In the genomic region with DNA sequence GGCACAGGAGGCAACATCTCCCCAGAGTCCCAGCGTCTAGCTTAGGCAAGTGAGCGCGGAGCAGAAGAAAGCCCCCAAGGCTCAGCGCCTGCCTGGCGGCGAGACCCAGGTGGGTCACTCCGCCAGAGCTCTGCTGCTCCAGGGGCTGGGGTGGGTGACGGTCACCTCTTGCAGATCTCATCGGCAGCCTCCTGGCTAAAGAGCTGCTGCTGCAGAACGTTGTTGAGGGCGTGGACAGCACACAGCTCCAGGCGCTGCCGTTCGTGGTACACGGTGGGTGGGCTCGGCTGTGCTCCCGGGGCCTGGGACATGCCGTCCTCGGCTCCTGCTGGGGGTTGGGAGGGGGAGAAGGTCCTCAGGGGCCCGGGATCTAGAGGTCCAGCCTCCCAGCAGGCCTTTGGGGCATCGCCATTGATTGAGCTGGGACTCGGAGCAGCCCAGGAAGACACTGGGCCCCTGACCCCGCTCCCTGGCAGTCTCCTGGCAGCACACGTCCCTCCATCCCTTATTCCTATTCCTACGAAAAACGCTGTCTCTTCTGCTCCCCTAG, we compare ENCODE assay signal across 8 cellular contexts. TPM values are rescaled to one million over a fixed set of nuclear protein-coding genes. Genes with fewer than 3 reads are reported as not detected.
DNase-seq lines count a peak whose midpoint lies in the region; ATAC-seq, FAIRE-seq and TF ChIP-seq lines count a peak whose summit lies in the region.

No MANE protein-coding gene starts in this region.

- FAIRE-seq in GM12878 (lab: Jason Lieb, UNC) = no peak

- in situ Hi-C loops in GM12878 (cut with MboI) = no loop called here
- in situ Hi-C loops in transverse colon (cut with MboI; ENCODE audit: low pct_ligation_motif_present in 1 of 4, low pct_unique_long_range_greater_than_20kb in 1 of 4, low sequenced_read_pairs in 3 of 4) = no loop called here

- H3K4me3 ChIP-seq in GM12878 = peak overlapping the region; percentile 74; the same call in 1 of the 2 replicates
- peak overlapping the region; percentile 65 to 76 (median 72) for H3K4me3 ChIP-seq in right lobe of liver
- H3K4me3 ChIP-seq in transverse colon = peak overlapping the region; percentile 62 to 92 (median 78)

- TF ChIP-seq EP300 in GM12878 (IDR thresholded peaks at IDR 0.05; ENCODE audit: borderline replicate concordance in 1 of 2, control insufficient read depth in 1 of 2, low read depth in 2 of 2, low read length in 2 of 2) (no peak), transverse colon (IDR thresholded peaks at IDR 0.05; ENCODE audit: low read depth) (no peak)

- H3K36me3 ChIP-seq in GM12878 (ENCODE audit: control insufficient read depth in 2 of 2, insufficient read depth in 2 of 2, low read length in 1 of 2) (no peaks in the 10 kb centered on the region), right lobe of liver (no peaks in the 10 kb centered on the region), transverse colon (no peaks in the 10 kb centered on the region)

- H3K4me2 ChIP-seq in GM12878 (ENCODE audit: control insufficient read depth, insufficient read depth) = peak overlapping the region; percentile 99

- peak overlapping the region; percentile 95 for H3K27ac Mint-ChIP-seq in activated CD4-positive, alpha-beta T cell treated with anti-CD3 and anti-CD28 coated beads, Interleukin-2, amount 10 ng/mL, durations not matched to agents 24 days and 14 days

- SMC1A ChIA-PET in GM12878 (lab: Charles Lee; ENCODE audit: uncharacterized antibody, unreplicated experiment) = no interaction called here

- no peak for TF ChIP-seq CTCF in GM12878 (IDR thresholded peaks at IDR 0.05 in 2 of 3, conservative IDR thresholded peaks at IDR 0.05 in 1 of 3; ENCODE audit: control insufficient read depth in 2 of 3, extremely low read depth in 1 of 3, insufficient read depth in 1 of 3, low read depth in 3 of 3, low read length in 3 of 3)
- no peak for TF ChIP-seq CTCF in right lobe of liver (IDR thresholded peaks at IDR 0.05)
- TF ChIP-seq CTCF in transverse colon (IDR thresholded peaks at IDR 0.05) = no peak

- intact Hi-C loops in activated CD4-positive, alpha-beta T cell treated with anti-CD3 and anti-CD28 coated beads, Interleukin-2, amount 10 ng/mL, durations not matched to agents 24 days and 14 days (cut with micrococcal nuclease) = loop anchor here (10.0 kb wide), 1 partner anchor 75 kb away; the partner anchor contains the start of gene MYBPC2
- intact Hi-C loops in GM12878 (cut with micrococcal nuclease; ENCODE audit: unreplicated experiment) = no loop called here
- intact Hi-C loops in right lobe of liver (cut with DNase I) = no loop called here
- intact Hi-C loops in transverse colon (cut with DNase I; ENCODE audit: low total_unique reads) = no loop called here

- peaks cover 21% of the 10 kb centered on the region for H3K4me1 Mint-ChIP-seq in activated CD4-positive, alpha-beta T cell treated with anti-CD3 and anti-CD28 coated beads, Interleukin-2, amount 10 ng/mL, durations not matched to agents 24 days and 14 days

- peak overlapping the region; percentile 80 for H3K9ac ChIP-seq in GM12878 (ENCODE audit: control insufficient read depth, insufficient read depth, low read length)

- peak overlapping the region; percentile 97 for H3K4me3 Mint-ChIP-seq in activated CD4-positive, alpha-beta T cell treated with anti-CD3 and anti-CD28 coated beads, Interleukin-2, amount 10 ng/mL, durations not matched to agents 24 days and 14 days

- peaks cover 4% of the 10 kb centered on the region for H3K27me3 Mint-ChIP-seq in activated CD4-positive, alpha-beta T cell treated with anti-CD3 and anti-CD28 coated beads, Interleukin-2, amount 10 ng/mL, durations not matched to agents 24 days and 14 days

- no peak overlapping the region for H3K27ac ChIP-seq in GM12878 (ENCODE audit: control insufficient read depth, insufficient read depth)
- H3K27ac ChIP-seq in right lobe of liver = no peak overlapping the region
- H3K27ac ChIP-seq in transverse colon = peak overlapping the region; percentile 75 to 84 (median 82)

- peak; percentile 63 for DNase-seq in activated CD4-positive, alpha-beta T cell treated with anti-CD3 and anti-CD28 coated beads, Interleukin-2, amount 10 ng/mL, durations not matched to agents 24 days and 14 days
- no peak for DNase-seq in activated CD4-positive, alpha-beta T cell treated with anti-CD3 and anti-CD28 coated beads, Interleukin-2, amount 50 U/mL, for 48 hours
- DNase-seq in GM12878 (ENCODE audit: low read depth, low spot score) (no peak), right lobe of liver (peak in 1 of 3 donors; percentile 60), transverse colon (no peak), NCI-H2029 (lab: John Stamatoyannopoulos, UW) (no peak), NCI-H526 (lab: John Stamatoyannopoulos, UW) (no peak)
- no peak for DNase-seq in stimulated activated CD4-positive, alpha-beta T cell treated with anti-CD3 and anti-CD28 coated beads, Interleukin-4, amount 100 ng/mL, for 4 hours

- RAD21 ChIA-PET in GM12878 (lab: Charles Lee; ENCODE audit: unreplicated experiment) = no interaction called here

- 85% methylated on average over 18 of the region's 26 CpGs for WGBS in GM12878 (ENCODE audit: insufficient coverage, insufficient replicate concordance, low lambda C conversion rate, missing lambda C conversion rate)
- WGBS in right lobe of liver (ENCODE audit: insufficient coverage, low coverage, low lambda C conversion rate, missing lambda C conversion rate) = 50% methylated on average over 4 of the region's 26 CpGs
- WGBS in transverse colon (ENCODE audit: low coverage in 1 of 2), 2 donors = 75% methylated on average over 12 of the region's 26 CpGs; no CpG with 5 or more reads in 1 of the 2 donors

- no peak for TF ChIP-seq RAD21 in GM12878 (IDR thresholded peaks at IDR 0.05; ENCODE audit: insufficient read depth, low read depth, low read length)

- H3K79me2 ChIP-seq in GM12878 (ENCODE audit: control insufficient read depth, insufficient read depth, low read length) = no peaks in the 10 kb centered on the region

- H4K20me1 ChIP-seq in GM12878 (ENCODE audit: control insufficient read depth, insufficient read depth) = no peaks in the 10 kb centered on the region

- H3K4me1 ChIP-seq in GM12878 (ENCODE audit: control insufficient read depth, insufficient read depth, low read length) = peaks cover 3% of the 10 kb centered on the region; the same call in 1 of the 2 replicates
- H3K4me1 ChIP-seq in right lobe of liver = peaks cover 0 to 17% (median 4%) of the 10 kb centered on the region in 4 donors
- peaks cover 7 to 14% (median 9%) of the 10 kb centered on the region in 4 donors for H3K4me1 ChIP-seq in transverse colon

- H3K9me3 Mint-ChIP-seq in activated CD4-positive, alpha-beta T cell treated with anti-CD3 and anti-CD28 coated beads, Interleukin-2, amount 10 ng/mL, durations not matched to agents 24 days and 14 days = no peaks in the 10 kb centered on the region

- POLR2A ChIA-PET in GM12878 (lab: Charles Lee) = interaction anchor here (0.6 kb wide), 1 partner anchor 189 kb away, joined by 5 read pairs; no protein-coding TSS in a partner anchor

- H2AFZ ChIP-seq in GM12878 (ENCODE audit: control insufficient read depth, low read depth, low read length) = no peak overlapping the region

- CTCF ChIA-PET in GM12878 (lab: Yijun Ruan, JAX) = interaction anchor here (1.2 to 2.4 kb wide), 2 partner anchors 27 to 49 kb away, joined by 4 to 10 read pairs; no protein-coding TSS in a partner anchor

- TF ChIP-seq POLR2A in GM12878 (IDR thresholded peaks at IDR 0.05; ENCODE audit: low read depth, low read length) (no peak), right lobe of liver (IDR thresholded peaks at IDR 0.05) (no peak), transverse colon (IDR thresholded peaks at IDR 0.05) (no peak)

- H3K27me3 ChIP-seq in GM12878 (replicated peaks in 1 of 2; ENCODE audit: control insufficient read depth in 2 of 2, insufficient read depth in 2 of 2, low read length in 1 of 2) = no peaks in the 10 kb centered on the region
- no peaks in the 10 kb centered on the region for H3K27me3 ChIP-seq in right lobe of liver
- H3K27me3 ChIP-seq in transverse colon = peaks cover 13% of the 10 kb centered on the region

- H3K36me3 Mint-ChIP-seq in activated CD4-positive, alpha-beta T cell treated with anti-CD3 and anti-CD28 coated beads, Interleukin-2, amount 10 ng/mL, durations not matched to agents 24 days and 14 days (ENCODE audit: low read depth) = peaks cover 15% of the 10 kb centered on the region

- no peaks in the 10 kb centered on the region for H3K9me3 ChIP-seq in GM12878 (replicated peaks; ENCODE audit: control insufficient read depth, insufficient read depth, low read length)
- no peaks in the 10 kb centered on the region for H3K9me3 ChIP-seq in right lobe of liver
- H3K9me3 ChIP-seq in transverse colon = no peaks in the 10 kb centered on the region

- no TSS peak for BruUV-seq in GM12878 (replicated peaks; lab: Mats Ljungman, UMichigan)

- ATAC-seq in GM12878 (no peak), right lobe of liver (no peak)

RNA-seq across cellular contexts. Expression of gene JOSD2, which starts 0.8 kb away (rescaled TPM):
- total RNA-seq in activated CD4-positive, alpha-beta T cell treated with anti-CD3 and anti-CD28 coated beads, Interleukin-2, amount 10 ng/mL, durations not matched to agents 24 days and 14 days = 41.7 and 44.0 TPM in 2 replicates
- 0.81 TPM in 1 of 2 replicates, not detected in the other for total RNA-seq in GM12878 (2013; cell fraction: nucleolus; rRNA removed)
- total RNA-seq in GM12878 (2014; rRNA removed) = 17.0 and 21.0 TPM in 2 replicates
- total RNA-seq in GM12878 (2014; rRNA removed; fragmentation: Illumina TruSeq; extraction: Trizol) = 3.1 and 3.9 TPM in 2 replicates
- 22.7 and 24.5 TPM in 2 replicates for total RNA-seq in GM12878 (2021)
- 7.5 TPM for polyA plus RNA-seq in GM12878 (2011; ENCODE audit: low read depth)
- polyA plus RNA-seq in GM12878 (2011; rRNA removed) = 2.1 and 4.9 TPM in 2 replicates
- 10.3 and 22.0 TPM in 2 replicates for polyA plus RNA-seq in GM12878 (2011; cell fraction: cytosol; rRNA removed)
- polyA plus RNA-seq in GM12878 (2011; cell fraction: nucleus; rRNA removed) = 9.3 and 12.4 TPM in 2 replicates
- polyA plus RNA-seq in GM12878 (2012) = 17.2 and 19.2 TPM in 2 replicates
- 0.91 TPM in 1 of 2 replicates, not detected in the other for polyA plus RNA-seq in GM12878 (2014; fragmentation: Illumina TruSeq; extraction: Trizol)
- 1 to 10 TPM; 1.0 to 1.6 TPM for polyA plus RNA-seq in GM12878 (2014; fragmentation: Nextera tagmentation; extraction: Ambion mirVana)
- 23.8 and 26.3 TPM in 2 replicates for polyA plus RNA-seq in GM12878 (2014; rRNA removed)
- 10 to 100 TPM; 25.1 to 26.7 TPM for polyA plus RNA-seq in GM12878 (2016; fragmentation: Nextera tagmentation; extraction: Ambion mirVana)
- 0.29 and 3.0 TPM in 2 replicates for polyA minus RNA-seq in GM12878 (2011; rRNA and poly(A)+ RNA removed)
- 2.0 and 4.8 TPM in 2 replicates for polyA minus RNA-seq in GM12878 (2011; cell fraction: cytosol; rRNA and poly(A)+ RNA removed)
- 2.1 and 6.8 TPM in 2 replicates for polyA minus RNA-seq in GM12878 (2011; cell fraction: nucleus; rRNA and poly(A)+ RNA removed)
- total RNA-seq in right lobe of liver = 10 to 100 TPM; 15.0 to 27.5 (median 19.1) TPM
- 100 to 1,000 TPM in 1 of 4 donors, 10 to 100 TPM in 3; 10.8 to 169 (median 36.6) TPM for total RNA-seq in transverse colon

RNA-seq across cellular contexts. Expression of gene ASPDH, which starts 3.5 kb away (rescaled TPM):
- not detected in 2 replicates for total RNA-seq in activated CD4-positive, alpha-beta T cell treated with anti-CD3 and anti-CD28 coated beads, Interleukin-2, amount 10 ng/mL, durations not matched to agents 24 days and 14 days
- not detected in 2 replicates for total RNA-seq in GM12878 (2013; cell fraction: nucleolus; rRNA removed)
- total RNA-seq in GM12878 (2014; rRNA removed) (not detected in 2 replicates), GM12878 (2014; rRNA removed; fragmentation: Illumina TruSeq; extraction: Trizol) (not detected in 2 replicates), GM12878 (2021) (not detected in 2 replicates), right lobe of liver (10 to 100 TPM; 22.1 to 67.8 (median 44.8) TPM), transverse colon (not detected)
- not detected for polyA plus RNA-seq in GM12878 (2011; ENCODE audit: low read depth)
- polyA plus RNA-seq in GM12878 (2011; rRNA removed) (not detected in 2 replicates), GM12878 (2014; fragmentation: Illumina TruSeq; extraction: Trizol) (not detected in 2 replicates), GM12878 (2014; fragmentation: Nextera tagmentation; extraction: Ambion mirVana) (not detected), GM12878 (2014; rRNA removed) (not detected in 2 replicates), GM12878 (2016; fragmentation: Nextera tagmentation; extraction: Ambion mirVana) (not detected)
- polyA plus RNA-seq in GM12878 (2011; cell fraction: cytosol; rRNA removed) = not detected in 2 replicates
- polyA plus RNA-seq in GM12878 (2011; cell fraction: nucleus; rRNA removed) = not detected in 2 replicates
- polyA plus RNA-seq in GM12878 (2012) = 0.41 and 0.87 TPM in 2 replicates
- not detected in 2 replicates for polyA minus RNA-seq in GM12878 (2011; rRNA and poly(A)+ RNA removed)
- polyA minus RNA-seq in GM12878 (2011; cell fraction: cytosol; rRNA and poly(A)+ RNA removed) = not detected in 2 replicates
- not detected in 2 replicates for polyA minus RNA-seq in GM12878 (2011; cell fraction: nucleus; rRNA and poly(A)+ RNA removed)

RNA-seq across cellular contexts. Expression of gene GARIN5A, which starts 33.5 kb away (rescaled TPM):
- 0.21 and 0.68 TPM in 2 replicates for total RNA-seq in activated CD4-positive, alpha-beta T cell treated with anti-CD3 and anti-CD28 coated beads, Interleukin-2, amount 10 ng/mL, durations not matched to agents 24 days and 14 days
- total RNA-seq in GM12878 (2013; cell fraction: nucleolus; rRNA removed) = not detected in 2 replicates
- total RNA-seq in GM12878 (2014; rRNA removed) (0.22 TPM in 1 of 2 replicates, not detected in the other), GM12878 (2014; rRNA removed; fragmentation: Illumina TruSeq; extraction: Trizol) (not detected in 2 replicates), GM12878 (2021) (0.37 TPM in 1 of 2 replicates, not detected in the other), right lobe of liver (1 to 10 TPM in 5 of 6 experiments, under 1 TPM in 1; 0.68 to 2.3 (median 1.5) TPM), transverse colon (1 to 10 TPM in 1 of 4 donors, under 1 TPM in 2, not detected in 1; 0.55 to 4.2 (median 0.79) TPM)
- polyA plus RNA-seq in GM12878 (2011; ENCODE audit: low read depth) = not detected
- polyA plus RNA-seq in GM12878 (2011; rRNA removed) (0.22 TPM in 1 of 2 replicates, not detected in the other), GM12878 (2014; fragmentation: Illumina TruSeq; extraction: Trizol) (not detected in 2 replicates), GM12878 (2014; fragmentation: Nextera tagmentation; extraction: Ambion mirVana) (under 1 TPM in 1 of 2 experiments, not detected in 1; 0.18 TPM), GM12878 (2014; rRNA removed) (0.53 TPM in 1 of 2 replicates, not detected in the other), GM12878 (2016; fragmentation: Nextera tagmentation; extraction: Ambion mirVana) (1 to 10 TPM in 1 of 2 experiments, under 1 TPM in 1; 0.25 to 1.2 TPM)
- 0.23 and 0.36 TPM in 2 replicates for polyA plus RNA-seq in GM12878 (2011; cell fraction: cytosol; rRNA removed)
- polyA plus RNA-seq in GM12878 (2011; cell fraction: nucleus; rRNA removed) = 0.19 and 0.42 TPM in 2 replicates
- 0.27 and 0.57 TPM in 2 replicates for polyA plus RNA-seq in GM12878 (2012)
- not detected in 2 replicates for polyA minus RNA-seq in GM12878 (2011; rRNA and poly(A)+ RNA removed)
- polyA minus RNA-seq in GM12878 (2011; cell fraction: cytosol; rRNA and poly(A)+ RNA removed) = not detected in 2 replicates
- 0.24 TPM in 1 of 2 replicates, not detected in the other for polyA minus RNA-seq in GM12878 (2011; cell fraction: nucleus; rRNA and poly(A)+ RNA removed)

RNA-seq across cellular contexts. Expression of gene EMC10, which starts 33.9 kb away (rescaled TPM):
- total RNA-seq in activated CD4-positive, alpha-beta T cell treated with anti-CD3 and anti-CD28 coated beads, Interleukin-2, amount 10 ng/mL, durations not matched to agents 24 days and 14 days = 79.2 and 81.6 TPM in 2 replicates
- 42.5 and 52.8 TPM in 2 replicates for total RNA-seq in GM12878 (2013; cell fraction: nucleolus; rRNA removed)
- total RNA-seq in GM12878 (2014; rRNA removed) = 62.4 and 66.3 TPM in 2 replicates
- 24.2 and 26.3 TPM in 2 replicates for total RNA-seq in GM12878 (2014; rRNA removed; fragmentation: Illumina TruSeq; extraction: Trizol)
- total RNA-seq in GM12878 (2021) = 76.2 and 77.3 TPM in 2 replicates
- 14.2 TPM for polyA plus RNA-seq in GM12878 (2011; ENCODE audit: low read depth)
- polyA plus RNA-seq in GM12878 (2011; rRNA removed) = 13.8 and 22.4 TPM in 2 replicates
- polyA plus RNA-seq in GM12878 (2011; cell fraction: cytosol; rRNA removed) = 35.6 and 58.6 TPM in 2 replicates
- polyA plus RNA-seq in GM12878 (2011; cell fraction: nucleus; rRNA removed) = 37.5 and 53.5 TPM in 2 replicates
- polyA plus RNA-seq in GM12878 (2012) = 37.3 and 50.5 TPM in 2 replicates
- 3.5 and 18.2 TPM in 2 replicates for polyA plus RNA-seq in GM12878 (2014; fragmentation: Illumina TruSeq; extraction: Trizol)
- 1 to 10 TPM; 2.5 to 5.5 TPM for polyA plus RNA-seq in GM12878 (2014; fragmentation: Nextera tagmentation; extraction: Ambion mirVana)
- 61.0 and 69.1 TPM in 2 replicates for polyA plus RNA-seq in GM12878 (2014; rRNA removed)
- polyA plus RNA-seq in GM12878 (2016; fragmentation: Nextera tagmentation; extraction: Ambion mirVana) = 1 to 10 TPM; 6.8 to 8.9 TPM
- polyA minus RNA-seq in GM12878 (2011; rRNA and poly(A)+ RNA removed) = 7.5 and 15.2 TPM in 2 replicates
- 14.3 and 14.5 TPM in 2 replicates for polyA minus RNA-seq in GM12878 (2011; cell fraction: cytosol; rRNA and poly(A)+ RNA removed)
- polyA minus RNA-seq in GM12878 (2011; cell fraction: nucleus; rRNA and poly(A)+ RNA removed) = 6.5 and 20.3 TPM in 2 replicates
- 10 to 100 TPM; 48.6 to 82.8 (median 74.2) TPM for total RNA-seq in right lobe of liver
- 100 to 1,000 TPM in 1 of 4 donors, 10 to 100 TPM in 3; 50.5 to 117 (median 78.7) TPM for total RNA-seq in transverse colon

RNA-seq across cellular contexts. Expression of gene LRRC4B, which starts 58.0 kb away (rescaled TPM):
- total RNA-seq in activated CD4-positive, alpha-beta T cell treated with anti-CD3 and anti-CD28 coated beads, Interleukin-2, amount 10 ng/mL, durations not matched to agents 24 days and 14 days = 0.12 TPM in 1 of 2 replicates, not detected in the other
- 0.20 and 0.23 TPM in 2 replicates for total RNA-seq in GM12878 (2013; cell fraction: nucleolus; rRNA removed)
- total RNA-seq in GM12878 (2014; rRNA removed) = not detected in 2 replicates
- not detected in 2 replicates for total RNA-seq in GM12878 (2014; rRNA removed; fragmentation: Illumina TruSeq; extraction: Trizol)
- total RNA-seq in GM12878 (2021) = not detected in 2 replicates
- polyA plus RNA-seq in GM12878 (2011; ENCODE audit: low read depth) = 0.10 TPM
- polyA plus RNA-seq in GM12878 (2011; rRNA removed) = 0.14 TPM in 1 of 2 replicates, not detected in the other
- 0.18 and 0.25 TPM in 2 replicates for polyA plus RNA-seq in GM12878 (2011; cell fraction: cytosol; rRNA removed)
- 0.23 and 0.31 TPM in 2 replicates for polyA plus RNA-seq in GM12878 (2011; cell fraction: nucleus; rRNA removed)
- 0.18 and 0.34 TPM in 2 replicates for polyA plus RNA-seq in GM12878 (2012)
- not detected in 2 replicates for polyA plus RNA-seq in GM12878 (2014; fragmentation: Illumina TruSeq; extraction: Trizol)
- not detected for polyA plus RNA-seq in GM12878 (2014; fragmentation: Nextera tagmentation; extraction: Ambion mirVana)
- polyA plus RNA-seq in GM12878 (2014; rRNA removed) = not detected in 2 replicates
- polyA plus RNA-seq in GM12878 (2016; fragmentation: Nextera tagmentation; extraction: Ambion mirVana) = not detected
- 0.21 and 0.37 TPM in 2 replicates for polyA minus RNA-seq in GM12878 (2011; rRNA and poly(A)+ RNA removed)
- 1.1 TPM in 1 of 2 replicates, not detected in the other for polyA minus RNA-seq in GM12878 (2011; cell fraction: cytosol; rRNA and poly(A)+ RNA removed)
- polyA minus RNA-seq in GM12878 (2011; cell fraction: nucleus; rRNA and poly(A)+ RNA removed) = not detected in 2 replicates
- 1 to 10 TPM in 1 of 6 experiments, under 1 TPM in 5; 0.22 to 1.2 (median 0.52) TPM for total RNA-seq in right lobe of liver
- 1 to 10 TPM in 1 of 4 donors, under 1 TPM in 3; 0.37 to 1.4 (median 0.91) TPM for total RNA-seq in transverse colon

Comparison
In these comparisons a context has a peak if more than half of its experiments do, and no peak if none do; other contexts are left out.
1. H3K27ac ChIP-seq: peak in transverse colon (4 of 4); none in GM12878 (single experiment) and right lobe of liver (0 of 3).
2. RNA of gene ASPDH, which starts 3.5 kb away (total RNA-seq): 22.1 to 67.8 TPM in right lobe of liver; not detected in activated CD4-positive, alpha-beta T cell treated with anti-CD3 and anti-CD28 coated beads, Interleukin-2, amount 10 ng/mL, durations not matched to agents 24 days and 14 days, not detected in GM12878 and not detected in transverse colon; every median in the first group is over 10 times any median in the second.
3. Peak in every context shown above with its lines, with median percentiles within 50 percentile points of each other: H3K4me3 ChIP-seq.